ENCODE assay signal across 1 cellular context in genomic region chr6:82364087-82365010, GRCh38.
A peak's percentile ranks its signal among the peaks of the same experiment; 100 is the strongest.
TF ChIP-seq lines count a peak whose summit lies in the region.

No MANE protein-coding gene starts in this region.

TF ChIP-seq in HEK293, 187 proteins besides CTCF, POLR2A, EP300 and RAD21 (continued from another document and continues in another):
- TF ChIP-seq ZNF398 (tag by site-specific recombination; IDR thresholded peaks at IDR 0.05) (peak; percentile 78), KLF1 (tag by site-specific recombination; IDR thresholded peaks at IDR 0.05) (no peak; the same call in none of the 2 replicates), ZNF785 (tag by site-specific recombination; IDR thresholded peaks at IDR 0.05) (no peak), KLF7 (tag by site-specific recombination; IDR thresholded peaks at IDR 0.05; ENCODE audit: borderline replicate concordance) (peak; percentile 22; the same call in 1 of the 2 replicates), ZNF549 (tag by site-specific recombination; IDR thresholded peaks at IDR 0.05) (no peak), ZFP37 (tag by site-specific recombination; IDR thresholded peaks at IDR 0.05) (no peak), TRIM28 (IDR thresholded peaks at IDR 0.05; ENCODE audit: borderline replicate concordance, low read length) (0 out of 2 replicates have a peak, but pooled peaks have one; percentile 3), GLI4 (tag by site-specific recombination; IDR thresholded peaks at IDR 0.05) (0 out of 2 replicates have a peak, but pooled peaks have one; percentile 7), ZNF138 (tag by site-specific recombination; IDR thresholded peaks at IDR 0.05; ENCODE audit: borderline replicate concordance) (no peak), ZNF571 (tag by site-specific recombination; IDR thresholded peaks at IDR 0.05) (no peak), ZNF2 (tag by site-specific recombination; IDR thresholded peaks at IDR 0.05) (no peak; the same call in 1 of the 2 replicates), ZNF24 (tag by site-specific recombination; IDR thresholded peaks at IDR 0.05) (no peak), KLF9 (tag by site-specific recombination; IDR thresholded peaks at IDR 0.05; ENCODE audit: low read depth) (peak; percentile 56), ZSCAN16 (tag by site-specific recombination; IDR thresholded peaks at IDR 0.05) (no peak), ZNF18 (tag by site-specific recombination; IDR thresholded peaks at IDR 0.05) (no peak), ZNF416 (tag by site-specific recombination; IDR thresholded peaks at IDR 0.05) (no peak), ZNF660 (tag by site-specific recombination; IDR thresholded peaks at IDR 0.05) (0 out of 2 replicates have a peak, but pooled peaks have one; percentile 38), ZNF629 (tag by site-specific recombination; IDR thresholded peaks at IDR 0.05) (no peak), ZNF366 (tag by site-specific recombination; conservative IDR thresholded peaks at IDR 0.05) (peak; percentile 94), ZNF211 (tag by site-specific recombination; IDR thresholded peaks at IDR 0.05; ENCODE audit: low read depth) (no peak), PRDM6 (tag by site-specific recombination; IDR thresholded peaks at IDR 0.05) (no peak), MYNN (tag by site-specific recombination; IDR thresholded peaks at IDR 0.05; ENCODE audit: borderline replicate concordance) (peak; percentile 4; the same call in 1 of the 2 replicates), REST (tag by site-specific recombination; IDR thresholded peaks at IDR 0.05) (peak; percentile 34), ZIC2 (tag by site-specific recombination; IDR thresholded peaks at IDR 0.05) (no peak), ZNF423 (tag by site-specific recombination; IDR thresholded peaks at IDR 0.05) (0 out of 2 replicates have a peak, but pooled peaks have one; percentile 0), ZNF341 (tag by site-specific recombination; IDR thresholded peaks at IDR 0.05; ENCODE audit: low read depth) (peak; percentile 99), YY2 (tag by site-specific recombination; IDR thresholded peaks at IDR 0.05) (no peak)
- TF ChIP-seq, protein P1, sequence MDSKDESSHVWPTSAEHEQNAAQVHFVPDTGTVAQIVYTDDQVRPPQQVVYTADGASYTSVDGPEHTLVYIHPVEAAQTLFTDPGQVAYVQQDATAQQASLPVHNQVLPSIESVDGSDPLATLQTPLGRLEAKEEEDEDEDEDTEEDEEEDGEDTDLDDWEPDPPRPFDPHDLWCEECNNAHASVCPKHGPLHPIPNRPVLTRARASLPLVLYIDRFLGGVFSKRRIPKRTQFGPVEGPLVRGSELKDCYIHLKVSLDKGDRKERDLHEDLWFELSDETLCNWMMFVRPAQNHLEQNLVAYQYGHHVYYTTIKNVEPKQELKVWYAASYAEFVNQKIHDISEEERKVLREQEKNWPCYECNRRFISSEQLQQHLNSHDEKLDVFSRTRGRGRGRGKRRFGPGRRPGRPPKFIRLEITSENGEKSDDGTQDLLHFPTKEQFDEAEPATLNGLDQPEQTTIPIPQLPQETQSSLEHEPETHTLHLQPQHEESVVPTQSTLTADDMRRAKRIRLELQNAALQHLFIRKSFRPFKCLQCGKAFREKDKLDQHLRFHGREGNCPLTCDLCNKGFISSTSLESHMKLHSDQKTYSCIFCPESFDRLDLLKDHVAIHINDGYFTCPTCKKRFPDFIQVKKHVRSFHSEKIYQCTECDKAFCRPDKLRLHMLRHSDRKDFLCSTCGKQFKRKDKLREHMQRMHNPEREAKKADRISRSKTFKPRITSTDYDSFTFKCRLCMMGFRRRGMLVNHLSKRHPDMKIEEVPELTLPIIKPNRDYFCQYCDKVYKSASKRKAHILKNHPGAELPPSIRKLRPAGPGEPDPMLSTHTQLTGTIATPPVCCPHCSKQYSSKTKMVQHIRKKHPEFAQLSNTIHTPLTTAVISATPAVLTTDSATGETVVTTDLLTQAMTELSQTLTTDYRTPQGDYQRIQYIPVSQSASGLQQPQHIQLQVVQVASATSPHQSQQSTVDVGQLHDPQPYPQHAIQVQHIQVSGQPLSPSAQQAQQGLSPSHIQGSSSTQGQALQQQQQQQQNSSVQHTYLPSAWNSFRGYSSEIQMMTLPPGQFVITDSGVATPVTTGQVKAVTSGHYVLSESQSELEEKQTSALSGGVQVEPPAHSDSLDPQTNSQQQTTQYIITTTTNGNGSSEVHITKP (tag by site-specific recombination; IDR thresholded peaks at IDR 0.05), result peak; percentile 100
- TF ChIP-seq, protein P2, sequence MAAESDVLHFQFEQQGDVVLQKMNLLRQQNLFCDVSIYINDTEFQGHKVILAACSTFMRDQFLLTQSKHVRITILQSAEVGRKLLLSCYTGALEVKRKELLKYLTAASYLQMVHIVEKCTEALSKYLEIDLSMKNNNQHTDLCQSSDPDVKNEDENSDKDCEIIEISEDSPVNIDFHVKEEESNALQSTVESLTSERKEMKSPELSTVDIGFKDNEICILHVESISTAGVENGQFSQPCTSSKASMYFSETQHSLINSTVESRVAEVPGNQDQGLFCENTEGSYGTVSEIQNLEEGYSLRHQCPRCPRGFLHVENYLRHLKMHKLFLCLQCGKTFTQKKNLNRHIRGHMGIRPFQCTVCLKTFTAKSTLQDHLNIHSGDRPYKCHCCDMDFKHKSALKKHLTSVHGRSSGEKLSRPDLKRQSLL (tag by site-specific recombination; IDR thresholded peaks at IDR 0.05), result 0 out of 2 replicates have a peak, but pooled peaks have one; percentile 30
- TF ChIP-seq, protein P3, sequence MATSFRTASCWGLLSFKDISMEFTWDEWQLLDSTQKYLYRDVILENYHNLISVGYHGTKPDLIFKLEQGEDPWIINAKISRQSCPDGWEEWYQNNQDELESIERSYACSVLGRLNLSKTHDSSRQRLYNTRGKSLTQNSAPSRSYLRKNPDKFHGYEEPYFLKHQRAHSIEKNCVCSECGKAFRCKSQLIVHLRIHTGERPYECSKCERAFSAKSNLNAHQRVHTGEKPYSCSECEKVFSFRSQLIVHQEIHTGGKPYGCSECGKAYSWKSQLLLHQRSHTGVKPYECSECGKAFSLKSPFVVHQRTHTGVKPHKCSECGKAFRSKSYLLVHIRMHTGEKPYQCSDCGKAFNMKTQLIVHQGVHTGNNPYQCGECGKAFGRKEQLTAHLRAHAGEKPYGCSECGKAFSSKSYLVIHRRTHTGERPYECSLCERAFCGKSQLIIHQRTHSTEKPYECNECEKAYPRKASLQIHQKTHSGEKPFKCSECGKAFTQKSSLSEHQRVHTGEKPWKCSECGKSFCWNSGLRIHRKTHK (tag by site-specific recombination; IDR thresholded peaks at IDR 0.05), result no peak
- TF ChIP-seq, protein P4, sequence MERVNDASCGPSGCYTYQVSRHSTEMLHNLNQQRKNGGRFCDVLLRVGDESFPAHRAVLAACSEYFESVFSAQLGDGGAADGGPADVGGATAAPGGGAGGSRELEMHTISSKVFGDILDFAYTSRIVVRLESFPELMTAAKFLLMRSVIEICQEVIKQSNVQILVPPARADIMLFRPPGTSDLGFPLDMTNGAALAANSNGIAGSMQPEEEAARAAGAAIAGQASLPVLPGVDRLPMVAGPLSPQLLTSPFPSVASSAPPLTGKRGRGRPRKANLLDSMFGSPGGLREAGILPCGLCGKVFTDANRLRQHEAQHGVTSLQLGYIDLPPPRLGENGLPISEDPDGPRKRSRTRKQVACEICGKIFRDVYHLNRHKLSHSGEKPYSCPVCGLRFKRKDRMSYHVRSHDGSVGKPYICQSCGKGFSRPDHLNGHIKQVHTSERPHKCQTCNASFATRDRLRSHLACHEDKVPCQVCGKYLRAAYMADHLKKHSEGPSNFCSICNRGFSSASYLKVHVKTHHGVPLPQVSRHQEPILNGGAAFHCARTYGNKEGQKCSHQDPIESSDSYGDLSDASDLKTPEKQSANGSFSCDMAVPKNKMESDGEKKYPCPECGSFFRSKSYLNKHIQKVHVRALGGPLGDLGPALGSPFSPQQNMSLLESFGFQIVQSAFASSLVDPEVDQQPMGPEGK (tag by site-specific recombination; IDR thresholded peaks at IDR 0.05), result peak; percentile 77
- TF ChIP-seq, protein P5, sequence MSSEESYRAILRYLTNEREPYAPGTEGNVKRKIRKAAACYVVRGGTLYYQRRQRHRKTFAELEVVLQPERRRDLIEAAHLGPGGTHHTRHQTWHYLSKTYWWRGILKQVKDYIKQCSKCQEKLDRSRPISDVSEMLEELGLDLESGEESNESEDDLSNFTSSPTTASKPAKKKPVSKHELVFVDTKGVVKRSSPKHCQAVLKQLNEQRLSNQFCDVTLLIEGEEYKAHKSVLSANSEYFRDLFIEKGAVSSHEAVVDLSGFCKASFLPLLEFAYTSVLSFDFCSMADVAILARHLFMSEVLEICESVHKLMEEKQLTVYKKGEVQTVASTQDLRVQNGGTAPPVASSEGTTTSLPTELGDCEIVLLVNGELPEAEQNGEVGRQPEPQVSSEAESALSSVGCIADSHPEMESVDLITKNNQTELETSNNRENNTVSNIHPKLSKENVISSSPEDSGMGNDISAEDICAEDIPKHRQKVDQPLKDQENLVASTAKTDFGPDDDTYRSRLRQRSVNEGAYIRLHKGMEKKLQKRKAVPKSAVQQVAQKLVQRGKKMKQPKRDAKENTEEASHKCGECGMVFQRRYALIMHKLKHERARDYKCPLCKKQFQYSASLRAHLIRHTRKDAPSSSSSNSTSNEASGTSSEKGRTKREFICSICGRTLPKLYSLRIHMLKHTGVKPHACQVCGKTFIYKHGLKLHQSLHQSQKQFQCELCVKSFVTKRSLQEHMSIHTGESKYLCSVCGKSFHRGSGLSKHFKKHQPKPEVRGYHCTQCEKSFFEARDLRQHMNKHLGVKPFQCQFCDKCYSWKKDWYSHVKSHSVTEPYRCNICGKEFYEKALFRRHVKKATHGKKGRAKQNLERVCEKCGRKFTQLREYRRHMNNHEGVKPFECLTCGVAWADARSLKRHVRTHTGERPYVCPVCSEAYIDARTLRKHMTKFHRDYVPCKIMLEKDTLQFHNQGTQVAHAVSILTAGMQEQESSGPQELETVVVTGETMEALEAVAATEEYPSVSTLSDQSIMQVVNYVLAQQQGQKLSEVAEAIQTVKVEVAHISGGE (tag by site-specific recombination; conservative IDR thresholded peaks at IDR 0.05; ENCODE audit: low read depth), result peak; percentile 72
